In genomic region chr6:98094696-98095095, GRCh38 we compare ENCODE assay signal across 19 cellular contexts.
A peak's percentile ranks its signal among the peaks of the same experiment; 100 is the strongest.
DNase-seq lines count a peak whose midpoint lies in the region; ATAC-seq, FAIRE-seq and TF ChIP-seq lines count a peak whose summit lies in the region.
"Had no signal": no experiment of that assay in that cellular context is flagged by ENCODE, and none has a peak within 500 bp of the region (broad histone marks: within the 10 kb centered on the region; RNA-seq: fewer than 3 reads in every experiment).

No MANE protein-coding gene starts in this region.

- POLR2A ChIA-PET in A549 (lab: Yijun Ruan, JAX) (no interaction called here), HEK293T (lab: Yijun Ruan, JAX) (no interaction called here)

- DNase-seq in A549 (ENCODE audit: low read depth in 1 of 2, low spot score in 1 of 2) (peak in 1 of 2 experiments; percentile 29), DMS53 treated with DMSO at 0.1 percent for 48 hours (lab: John Stamatoyannopoulos, UW; ENCODE audit: unreplicated experiment) (peak; percentile 44), NCI-H460 (ENCODE audit: extremely low read depth, low read depth) (peak; percentile 8), epithelial cell of esophagus (ENCODE audit: low read depth) (peak; percentile 55), NCI-H1105 treated with DMSO at 0.1 percent for 48 hours (lab: John Stamatoyannopoulos, UW) (no peak), ecto neural progenitor cell (ENCODE audit: low spot score) (no peak), HEK293T (ENCODE audit: extremely low spot score) (no peak), SIG-M5 treated with dmso at 0.1 percent for 504 hours (lab: John Stamatoyannopoulos, UW; ENCODE audit: unreplicated experiment) (no peak)
- DNase-seq: ACHN; AML-193; Calu3; CD8-positive, alpha-beta T cell; HCEC 1CT; HFFc6 had no signal

- no peak for TF ChIP-seq EP300 in A549 (IDR thresholded peaks at IDR 0.05)

- H3K27ac ChIP-seq in A549 = no peak overlapping the region
- H3K27ac ChIP-seq: BLaER1 had no signal

- WGBS in A549 (ENCODE audit: missing lambda C conversion rate) = 5% methylated on average over 4 of the region's 4 CpGs

- peak overlapping the region; percentile 12; the same call in 2 of the 3 replicates for H3K4me2 ChIP-seq in A549
- H3K4me2 ChIP-seq: BLaER1 had no signal

- CTCF ChIA-PET in A549 (lab: Yijun Ruan, JAX) (no interaction called here), HEK293T (lab: Yijun Ruan, JAX) (no interaction called here)

- peaks cover 8% of the 10 kb centered on the region; the same call in 1 of the 3 replicates for H3K4me1 ChIP-seq in A549
- H3K4me1 ChIP-seq: BLaER1 had no signal

- TF ChIP-seq POLR2A in A549 (IDR thresholded peaks at IDR 0.05; ENCODE audit: low read length) = no peak

- no peak for FAIRE-seq in A549 (lab: Jason Lieb, UNC)
- FAIRE-seq: G401.6, GM12891, GM19239, H54 had no signal

- no peak for TF ChIP-seq RAD21 in A549 (conservative IDR thresholded peaks at IDR 0.05 in 1 of 2, IDR thresholded peaks at IDR 0.05 in 1 of 2)

- TF ChIP-seq CTCF in A549 (IDR thresholded peaks at IDR 0.05) (no peak), epithelial cell of esophagus (IDR thresholded peaks at IDR 0.05; ENCODE audit: insufficient read depth, low read depth, low read length, missing control alignments) (no peak)

- no peak for ATAC-seq in A549
- ATAC-seq: CD8-positive, alpha-beta T cell had no signal

- H3K9me3 ChIP-seq in A549 = no peaks in the 10 kb centered on the region
- H3K9me3 ChIP-seq: BLaER1 had no signal

- H3K4me3 ChIP-seq in A549 = no peak overlapping the region
- no peak overlapping the region for H3K4me3 ChIP-seq in epithelial cell of esophagus (ENCODE audit: low read length)
- H3K4me3 ChIP-seq: BLaER1 had no signal

TF ChIP-seq in A549, 52 proteins besides CTCF, POLR2A, EP300 and RAD21:
- TF ChIP-seq TP53 (CRISPR knock-in tag; IDR thresholded peaks at IDR 0.05) (no peak), MAFK (IDR thresholded peaks at IDR 0.05; ENCODE audit: partially characterized antibody) (peak; percentile 86), FOSL2 (IDR thresholded peaks at IDR 0.05) (no peak), FOSL2 (CRISPR knock-in tag; IDR thresholded peaks at IDR 0.05) (peak; percentile 19; the same call in 1 of the 2 replicates), TFCP2L1 (CRISPR knock-in tag; IDR thresholded peaks at IDR 0.05) (no peak), EHF (CRISPR knock-in tag; IDR thresholded peaks at IDR 0.05) (no peak), NFE2L2 (conservative IDR thresholded peaks at IDR 0.05; ENCODE audit: low read length) (peak; percentile 81), FOXS1 (CRISPR knock-in tag; IDR thresholded peaks at IDR 0.05) (no peak)

TF ChIP-seq in HEK293T, 16 proteins besides CTCF, POLR2A, EP300 and RAD21:
- TF ChIP-seq PKNOX1 (IDR thresholded peaks at IDR 0.05) (no peak), HDGF (IDR thresholded peaks at IDR 0.05; ENCODE audit: borderline replicate concordance) (no peak), BHLHE40 (IDR thresholded peaks at IDR 0.05; ENCODE audit: borderline replicate concordance) (no peak), NFRKB (IDR thresholded peaks at IDR 0.05) (no peak), TARDBP (IDR thresholded peaks at IDR 0.05) (no peak), CTBP1 (IDR thresholded peaks at IDR 0.05; ENCODE audit: borderline replicate concordance) (no peak), LEF1 (IDR thresholded peaks at IDR 0.05; ENCODE audit: borderline replicate concordance) (no peak), FOXA1 (IDR thresholded peaks at IDR 0.05) (no peak), ELF4 (IDR thresholded peaks at IDR 0.05) (no peak), SUZ12 (IDR thresholded peaks at IDR 0.05) (no peak), ARNT (IDR thresholded peaks at IDR 0.05) (no peak), L3MBTL2 (conservative IDR thresholded peaks at IDR 0.05) (no peak), ZNF384 (IDR thresholded peaks at IDR 0.05) (no peak), FOXM1 (IDR thresholded peaks at IDR 0.05; ENCODE audit: borderline replicate concordance) (no peak), SP1 (IDR thresholded peaks at IDR 0.05) (no peak), FOXK2 (IDR thresholded peaks at IDR 0.05) (no peak)

Comparison
In these comparisons a context has a peak if more than half of its experiments do, and no peak if none do; other contexts are left out.
1. DNase-seq: peak in DMS53 treated with DMSO at 0.1 percent for 48 hours (single experiment), NCI-H460 (single experiment) and epithelial cell of esophagus (single experiment); none in NCI-H1105 treated with DMSO at 0.1 percent for 48 hours (single experiment), ecto neural progenitor cell (single experiment), HEK293T (single experiment) and SIG-M5 treated with dmso at 0.1 percent for 504 hours (single experiment).